Comparison of ENCODE assay signal across 11 cellular contexts in the genomic region with DNA sequence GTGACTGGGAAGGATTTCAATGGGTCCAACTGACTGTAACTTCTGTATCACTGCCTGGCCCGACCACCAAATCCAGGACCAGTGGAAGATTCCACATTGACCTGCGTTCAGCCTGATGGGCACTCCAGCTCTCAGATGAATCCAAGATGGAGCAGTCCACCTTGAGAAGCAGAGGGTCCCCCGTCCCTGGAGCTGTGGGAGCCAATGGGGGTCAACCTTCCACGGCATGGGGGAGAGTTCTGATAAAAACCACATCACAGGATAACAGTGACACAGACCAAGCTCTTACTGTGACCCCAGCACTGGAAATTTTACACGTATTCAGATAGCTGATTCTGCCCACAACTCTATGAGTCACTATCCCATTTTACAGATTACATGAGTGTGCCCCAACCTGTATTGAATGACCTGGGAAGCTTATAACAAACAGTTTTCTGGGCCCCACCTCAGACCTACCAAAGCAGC. TPM values are rescaled to one million over a fixed set of nuclear protein-coding genes. Genes with fewer than 3 reads are reported as not detected.
DNase-seq lines count a peak whose midpoint lies in the region; ATAC-seq, FAIRE-seq and TF ChIP-seq lines count a peak whose summit lies in the region.
"Had no signal": no experiment of that assay in that cellular context is flagged by ENCODE, and none has a peak within 500 bp of the region (broad histone marks: within the 10 kb centered on the region; RNA-seq: fewer than 3 reads in every experiment).

No MANE protein-coding gene starts in this region.

- TF ChIP-seq CTCF in AG10803 (conservative IDR thresholded peaks at IDR 0.05; ENCODE audit: low read length) (no peak), PC-9 (conservative IDR thresholded peaks at IDR 0.05) (no peak), coronary artery (IDR thresholded peaks at IDR 0.05) (no peak), GM23338 (conservative IDR thresholded peaks at IDR 0.05; ENCODE audit: low read depth in 2 of 2) (no peak)

- peaks cover 28% of the 10 kb centered on the region for H3K4me1 Mint-ChIP-seq in GM23338

- peaks cover 5% of the 10 kb centered on the region for H3K27me3 Mint-ChIP-seq in GM23338 (ENCODE audit: insufficient read depth, low read depth, poor library complexity)

- H3K4me2 ChIP-seq in PC-9 (peak overlapping the region; percentile 72), GM23338 (no peak overlapping the region)

- peak overlapping the region; percentile 93 for H3K27ac ChIP-seq in PC-9
- peak overlapping the region in 1 of 2 donors; percentile 82 for H3K27ac ChIP-seq in coronary artery
- peak overlapping the region; percentile 88 for H3K27ac ChIP-seq in rectal smooth muscle tissue (ENCODE audit: low read depth, low read length)
- H3K27ac ChIP-seq in GM23338 (ENCODE audit: low read depth) = no peak overlapping the region

- H3K36me3 ChIP-seq in PC-9 (ENCODE audit: low read depth) (no peaks in the 10 kb centered on the region), rectal smooth muscle tissue (ENCODE audit: control insufficient read depth, insufficient read depth, low read length) (peaks cover 7% of the 10 kb centered on the region), GM23338 (ENCODE audit: insufficient read depth) (no peaks in the 10 kb centered on the region; the same call in 1 of the 2 replicates)

- DNase-seq in AG10803 (ENCODE audit: low read depth) (peak; percentile 27), PC-9 (peak in 1 of 2 experiments; percentile 49), coronary artery (ENCODE audit: low spot score) (no peak), NCI-H2227 (lab: John Stamatoyannopoulos, UW; ENCODE audit: unreplicated experiment) (no peak), GM12891 (ENCODE audit: insufficient read length, low spot score) (no peak), GM23338 (ENCODE audit: low spot score) (no peak)
- DNase-seq: COR-L47, NCI-H1436 had no signal

- H3K79me2 ChIP-seq in PC-9 (ENCODE audit: low read depth) = peaks cover 23% of the 10 kb centered on the region; the same call in 1 of the 2 replicates
- H3K79me2 ChIP-seq in GM23338 (replicated peaks; ENCODE audit: insufficient read depth) = no peaks in the 10 kb centered on the region

- BruUV-seq in PC-9 (replicated peaks; lab: Mats Ljungman, UMichigan) = no TSS peak

- no peak for TF ChIP-seq POLR2A in GM12891 (IDR thresholded peaks at IDR 0.05; ENCODE audit: low read depth, low read length)

- no peaks in the 10 kb centered on the region for H4K20me1 ChIP-seq in PC-9 (ENCODE audit: insufficient read depth)
- no peaks in the 10 kb centered on the region; the same call in 1 of the 2 replicates for H4K20me1 ChIP-seq in GM23338 (replicated peaks; ENCODE audit: insufficient read depth)

- H3F3A ChIP-seq in PC-9 (ENCODE audit: insufficient read depth, low read depth) (peaks cover 18% of the 10 kb centered on the region), GM23338 (replicated peaks; ENCODE audit: low read depth) (no peaks in the 10 kb centered on the region)

- H3K9me3 ChIP-seq in PC-9 (ENCODE audit: insufficient read depth, low read depth) = no peaks in the 10 kb centered on the region

- no peak overlapping the region for H3K27ac Mint-ChIP-seq in GM23338

- CTCF ChIA-PET in PC-9 (lab: Charles Lee) = interaction anchor here (0.6 kb wide), 1 partner anchor 76 kb away, joined by 4 read pairs; no protein-coding TSS in a partner anchor

- no peak overlapping the region for H3K4me3 ChIP-seq in AG10803 (ENCODE audit: low read length)
- peak overlapping the region; percentile 43; the same call in 1 of the 2 replicates for H3K4me3 ChIP-seq in PC-9
- H3K4me3 ChIP-seq in coronary artery = peak overlapping the region; percentile 44
- H3K4me3 ChIP-seq in rectal smooth muscle tissue (ENCODE audit: low read length) = no peak overlapping the region
- H3K4me3 ChIP-seq in GM23338 = no peak overlapping the region

- intact Hi-C loops in PC-9 (cut with micrococcal nuclease; ENCODE audit: unreplicated experiment) = loop anchor here (2.0 kb wide), 1 partner anchor 59 kb away; no protein-coding TSS in a partner anchor

- peak overlapping the region; percentile 26; the same call in 1 of the 2 replicates for H2AFZ ChIP-seq in PC-9
- H2AFZ ChIP-seq in GM23338 = no peak overlapping the region

- H3K27me3 ChIP-seq in PC-9 (ENCODE audit: insufficient read depth, low read depth) = no peaks in the 10 kb centered on the region
- no peaks in the 10 kb centered on the region for H3K27me3 ChIP-seq in rectal smooth muscle tissue (ENCODE audit: control insufficient read depth, insufficient read depth, low read length)
- no peaks in the 10 kb centered on the region for H3K27me3 ChIP-seq in GM23338 (ENCODE audit: insufficient read depth)

- H3K36me3 Mint-ChIP-seq in GM23338 (ENCODE audit: low read depth) = no peaks in the 10 kb centered on the region

- H3K9ac ChIP-seq in rectal smooth muscle tissue (ENCODE audit: low read length) = no peak overlapping the region

- FAIRE-seq in GM12891 (lab: Jason Lieb, UNC) = no peak
- FAIRE-seq: keratinocyte had no signal

- H3K4me1 ChIP-seq in PC-9 (replicated peaks; ENCODE audit: insufficient read depth) (peaks cover 53% of the 10 kb centered on the region), rectal smooth muscle tissue (ENCODE audit: control insufficient read depth, insufficient read depth, low read length) (peaks cover 80% of the 10 kb centered on the region), GM23338 (ENCODE audit: insufficient read depth) (no peaks in the 10 kb centered on the region; the same call in 1 of the 2 replicates)

- H3K4me3 Mint-ChIP-seq in GM23338 = no peak overlapping the region

- H3K9me3 Mint-ChIP-seq in GM23338 = no peaks in the 10 kb centered on the region

- ATAC-seq in GM18519 (IDR thresholded peaks at IDR 0.05; ENCODE audit: low FRiP score, unreplicated experiment) (no peak), GM23338 (no peak)

- POLR2A ChIA-PET in PC-9 (lab: Charles Lee; ENCODE audit: unreplicated experiment) = interaction anchor here (0.7 kb wide), 1 partner anchor 9 kb away, joined by 3 read pairs; no protein-coding TSS in a partner anchor

- H3K9me2 ChIP-seq in PC-9 (ENCODE audit: insufficient read depth) = no peaks in the 10 kb centered on the region
- no peaks in the 10 kb centered on the region for H3K9me2 ChIP-seq in GM23338 (ENCODE audit: insufficient read depth)

TF ChIP-seq in GM12891, 5 proteins besides CTCF, POLR2A, EP300 and RAD21:
- TF ChIP-seq SPI1 (IDR thresholded peaks at IDR 0.05; ENCODE audit: low read depth, low read length) (no peak), POLR2AphosphoS5 (IDR thresholded peaks at IDR 0.05; ENCODE audit: low read depth, low read length) (no peak), POU2F2 (IDR thresholded peaks at IDR 0.05; ENCODE audit: low read depth, low read length) (no peak), TAF1 (IDR thresholded peaks at IDR 0.05; ENCODE audit: low read depth, low read length) (no peak), PAX5 (IDR thresholded peaks at IDR 0.05; ENCODE audit: insufficient read depth, low read length, severe bottlenecking) (no peak)
TF ChIP-seq in GM12891: peak in this region for 0.

TF ChIP-seq in GM23338, 12 proteins besides CTCF, POLR2A, EP300 and RAD21 (continues in another document):
- TF ChIP-seq, protein P1, sequence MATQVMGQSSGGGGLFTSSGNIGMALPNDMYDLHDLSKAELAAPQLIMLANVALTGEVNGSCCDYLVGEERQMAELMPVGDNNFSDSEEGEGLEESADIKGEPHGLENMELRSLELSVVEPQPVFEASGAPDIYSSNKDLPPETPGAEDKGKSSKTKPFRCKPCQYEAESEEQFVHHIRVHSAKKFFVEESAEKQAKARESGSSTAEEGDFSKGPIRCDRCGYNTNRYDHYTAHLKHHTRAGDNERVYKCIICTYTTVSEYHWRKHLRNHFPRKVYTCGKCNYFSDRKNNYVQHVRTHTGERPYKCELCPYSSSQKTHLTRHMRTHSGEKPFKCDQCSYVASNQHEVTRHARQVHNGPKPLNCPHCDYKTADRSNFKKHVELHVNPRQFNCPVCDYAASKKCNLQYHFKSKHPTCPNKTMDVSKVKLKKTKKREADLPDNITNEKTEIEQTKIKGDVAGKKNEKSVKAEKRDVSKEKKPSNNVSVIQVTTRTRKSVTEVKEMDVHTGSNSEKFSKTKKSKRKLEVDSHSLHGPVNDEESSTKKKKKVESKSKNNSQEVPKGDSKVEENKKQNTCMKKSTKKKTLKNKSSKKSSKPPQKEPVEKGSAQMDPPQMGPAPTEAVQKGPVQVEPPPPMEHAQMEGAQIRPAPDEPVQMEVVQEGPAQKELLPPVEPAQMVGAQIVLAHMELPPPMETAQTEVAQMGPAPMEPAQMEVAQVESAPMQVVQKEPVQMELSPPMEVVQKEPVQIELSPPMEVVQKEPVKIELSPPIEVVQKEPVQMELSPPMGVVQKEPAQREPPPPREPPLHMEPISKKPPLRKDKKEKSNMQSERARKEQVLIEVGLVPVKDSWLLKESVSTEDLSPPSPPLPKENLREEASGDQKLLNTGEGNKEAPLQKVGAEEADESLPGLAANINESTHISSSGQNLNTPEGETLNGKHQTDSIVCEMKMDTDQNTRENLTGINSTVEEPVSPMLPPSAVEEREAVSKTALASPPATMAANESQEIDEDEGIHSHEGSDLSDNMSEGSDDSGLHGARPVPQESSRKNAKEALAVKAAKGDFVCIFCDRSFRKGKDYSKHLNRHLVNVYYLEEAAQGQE (IDR thresholded peaks at IDR 0.05; ENCODE audit: unreplicated experiment) = no peak
- TF ChIP-seq, protein P2, sequence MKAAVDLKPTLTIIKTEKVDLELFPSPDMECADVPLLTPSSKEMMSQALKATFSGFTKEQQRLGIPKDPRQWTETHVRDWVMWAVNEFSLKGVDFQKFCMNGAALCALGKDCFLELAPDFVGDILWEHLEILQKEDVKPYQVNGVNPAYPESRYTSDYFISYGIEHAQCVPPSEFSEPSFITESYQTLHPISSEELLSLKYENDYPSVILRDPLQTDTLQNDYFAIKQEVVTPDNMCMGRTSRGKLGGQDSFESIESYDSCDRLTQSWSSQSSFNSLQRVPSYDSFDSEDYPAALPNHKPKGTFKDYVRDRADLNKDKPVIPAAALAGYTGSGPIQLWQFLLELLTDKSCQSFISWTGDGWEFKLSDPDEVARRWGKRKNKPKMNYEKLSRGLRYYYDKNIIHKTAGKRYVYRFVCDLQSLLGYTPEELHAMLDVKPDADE (IDR thresholded peaks at IDR 0.05) = no peak
- TF ChIP-seq CREB1 (CRISPR knock-in tag; IDR thresholded peaks at IDR 0.05; ENCODE audit: low read depth) (no peak), STAT1 (IDR thresholded peaks at IDR 0.05; ENCODE audit: unreplicated experiment) (no peak), ZNF331 (CRISPR knock-in tag; IDR thresholded peaks at IDR 0.05; ENCODE audit: low read depth) (no peak), JUNB (IDR thresholded peaks at IDR 0.05; ENCODE audit: unreplicated experiment) (no peak), EZH2 (IDR thresholded peaks at IDR 0.05; ENCODE audit: low read depth, unreplicated experiment) (no peak), ZNF114 (CRISPR knock-in tag; IDR thresholded peaks at IDR 0.05) (no peak), EZH2phosphoT487 (IDR thresholded peaks at IDR 0.05; ENCODE audit: unreplicated experiment) (no peak), POLR2AphosphoS5 (IDR thresholded peaks at IDR 0.05; ENCODE audit: low read depth) (no peak)

RNA-seq across cellular contexts. Expression of a gene that starts 11.2 kb away (rescaled TPM):
- 6.0 and 6.3 TPM in 2 replicates for total RNA-seq in PC-9 (2021)
- polyA plus RNA-seq in GM12891 (2012; ENCODE audit: low read depth, missing spikeins) = 0.06 TPM
- total RNA-seq in GM23338 (2014; rRNA removed; shearing (Covaris generic)) = 7.2 and 10.1 TPM in 2 replicates
- polyA plus RNA-seq in GM23338 (2016; fragmentation: Nextera tagmentation; extraction: Ambion mirVana) = 2.0 and 2.9 TPM in 2 replicates

Comparison
In these comparisons a context has a peak if more than half of its experiments do, and no peak if none do; other contexts are left out.
1. H3K4me3 ChIP-seq: peak in PC-9 (single experiment) and coronary artery (single experiment); none in AG10803 (single experiment), rectal smooth muscle tissue (single experiment) and GM23338 (single experiment).